In the genomic region with DNA sequence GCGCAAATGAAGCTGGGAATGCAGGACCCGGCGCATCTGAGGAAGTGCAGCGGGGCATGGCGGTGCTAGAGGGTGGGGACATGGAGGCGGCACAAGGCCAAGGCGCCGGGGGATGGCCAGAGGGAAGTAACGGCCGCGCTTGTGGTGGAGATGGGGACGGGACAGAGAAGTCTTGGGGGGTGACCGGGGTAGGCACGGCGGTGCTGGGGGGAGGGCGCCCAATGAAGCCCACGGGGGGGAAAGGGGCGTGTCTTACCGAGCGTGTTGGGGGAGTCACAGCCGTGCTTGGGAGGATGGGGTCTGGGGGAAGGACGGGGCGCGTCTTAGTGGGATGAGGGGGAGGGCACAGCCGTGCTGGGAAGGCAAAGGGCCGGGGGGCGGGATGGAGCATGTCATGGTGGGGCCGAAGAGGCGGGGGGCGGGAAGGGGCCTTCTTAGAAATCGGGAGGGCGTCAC, we compare ENCODE assay signal across 8 cellular contexts. TPM values are rescaled to one million over a fixed set of nuclear protein-coding genes. Genes with fewer than 3 reads are reported as not detected.
DNase-seq lines count a peak whose midpoint lies in the region; ATAC-seq and TF ChIP-seq lines count a peak whose summit lies in the region.

No MANE protein-coding gene starts in this region.

- H3K9me3 Mint-ChIP-seq in natural killer cell treated with Interleukin-12 subunit alpha and Interleukin-12 subunit beta and Interleukin-15 and Interleukin-18, amount 100 ng/mL, for 72 hours = no peaks in the 10 kb centered on the region

- H3K27ac Mint-ChIP-seq in natural killer cell treated with Interleukin-12 subunit alpha and Interleukin-12 subunit beta and Interleukin-15 and Interleukin-18, amount 100 ng/mL, for 72 hours = peak overlapping the region; percentile 16 to 87

- H3K9ac ChIP-seq in BLaER1 = peak overlapping the region; percentile 99

- H3K4me3 ChIP-seq in BLaER1 (peak overlapping the region; percentile 80), fibroblast of mammary gland (ENCODE audit: control insufficient read depth, low read depth, low read length) (peak overlapping the region; percentile 43)

- peak in 1 of 2 donors; percentile 0 for ATAC-seq in natural killer cell treated with Interleukin-12 subunit alpha and Interleukin-12 subunit beta and Interleukin-15 and Interleukin-18, amount 100 ng/mL, for 72 hours
- no peak for ATAC-seq in foreskin keratinocyte

- peak overlapping the region; percentile 80 for H3K4me3 Mint-ChIP-seq in natural killer cell treated with Interleukin-12 subunit alpha and Interleukin-12 subunit beta and Interleukin-15 and Interleukin-18, amount 100 ng/mL, for 72 hours

- POLR2A ChIA-PET in RWPE1 (lab: Yijun Ruan, JAX; ENCODE audit: low non-redundant PET) = no interaction called here

- H3K36me3 Mint-ChIP-seq in natural killer cell treated with Interleukin-12 subunit alpha and Interleukin-12 subunit beta and Interleukin-15 and Interleukin-18, amount 100 ng/mL, for 72 hours = peaks cover 4% of the 10 kb centered on the region

- TF ChIP-seq CTCF in RWPE1 (conservative IDR thresholded peaks at IDR 0.05; ENCODE audit: low read depth) (no peak), fibroblast of mammary gland (conservative IDR thresholded peaks at IDR 0.05; ENCODE audit: control insufficient read depth, insufficient read depth, low read depth, low read length) (no peak), foreskin keratinocyte (conservative IDR thresholded peaks at IDR 0.05) (no peak)

- H3K27ac ChIP-seq in BLaER1 (peak overlapping the region; percentile 72), RWPE1 (peak overlapping the region; percentile 91), foreskin keratinocyte (no peak overlapping the region)

- H3K27me3 Mint-ChIP-seq in natural killer cell treated with Interleukin-12 subunit alpha and Interleukin-12 subunit beta and Interleukin-15 and Interleukin-18, amount 100 ng/mL, for 72 hours = peaks cover 0 to 2% of the 10 kb centered on the region in 2 donors

- no peaks in the 10 kb centered on the region for H3K27me3 ChIP-seq in BLaER1
- no peaks in the 10 kb centered on the region for H3K27me3 ChIP-seq in foreskin keratinocyte

- peak overlapping the region; percentile 77 for H3K4me2 ChIP-seq in BLaER1

- H3K9me3 ChIP-seq in BLaER1 = peaks cover 26% of the 10 kb centered on the region

- peaks cover 49% of the 10 kb centered on the region for H3K4me1 ChIP-seq in BLaER1
- no peaks in the 10 kb centered on the region for H3K4me1 ChIP-seq in foreskin keratinocyte

- peaks cover 23% of the 10 kb centered on the region for H3K36me3 ChIP-seq in BLaER1

- peaks cover 5 to 13% of the 10 kb centered on the region in 2 donors for H3K4me1 Mint-ChIP-seq in natural killer cell treated with Interleukin-12 subunit alpha and Interleukin-12 subunit beta and Interleukin-15 and Interleukin-18, amount 100 ng/mL, for 72 hours (ENCODE audit: low read depth in 2 of 2)

- DNase-seq in RWPE1 (ENCODE audit: low spot score) = no peak
- DNase-seq in fibroblast of mammary gland (ENCODE audit: low read depth) = no peak
- DNase-seq in natural killer cell treated with Interleukin-12 subunit alpha and Interleukin-12 subunit beta and Interleukin-15 and Interleukin-18, amount 100 ng/mL, for 72 hours (ENCODE audit: low spot score) = no peak
- no peak for DNase-seq in activated CD4-positive, CD25-positive, alpha-beta regulatory T cell treated with anti-CD3 and anti-CD28 coated beads, Interleukin-2, amount 50 U/mL, for 72 hours
- DNase-seq in foreskin keratinocyte = no peak
- DNase-seq in A172 (ENCODE audit: low spot score) = no peak
- DNase-seq in LoVo (ENCODE audit: low spot score) = no peak

- CTCF ChIA-PET in RWPE1 (lab: Yijun Ruan, JAX) = interaction anchor here (0.6 kb wide), 1 partner anchor 19 kb away, joined by 5 read pairs; no protein-coding TSS in a partner anchor

- H4K20me1 ChIP-seq in BLaER1 = no peaks in the 10 kb centered on the region

RNA-seq across cellular contexts. Expression of gene ARSD, which starts 1.0 kb away (rescaled TPM):
- 10 to 100 TPM in 1 of 2 donors, 1 to 10 TPM in 1; 4.0 to 17.0 TPM for total RNA-seq in natural killer cell treated with Interleukin-12 subunit alpha and Interleukin-12 subunit beta and Interleukin-15 and Interleukin-18, amount 100 ng/mL, for 72 hours
- 4.5 and 7.0 TPM in 2 replicates for total RNA-seq in foreskin keratinocyte
- 3.6 and 4.3 TPM in 2 replicates for polyA plus RNA-seq in foreskin keratinocyte
- total RNA-seq in A172 (2014; rRNA removed; shearing (Covaris generic)) = 17.7 and 32.0 TPM in 2 replicates
